In genomic region chr22:35540600-35541253, GRCh38 we compare ENCODE assay signal across 8 cellular contexts. TPM values are rescaled to one million over a fixed set of nuclear protein-coding genes. Genes with fewer than 3 reads are reported as not detected.
A peak's percentile ranks its signal among the peaks of the same experiment; 100 is the strongest.
DNase-seq lines count a peak whose midpoint lies in the region; ATAC-seq and TF ChIP-seq lines count a peak whose summit lies in the region.

TSS of gene RASD2 (plus strand) at chr22:35540831. CDS start at chr22:35546810, 5,979 bp downstream.

- H3K4me1 Mint-ChIP-seq in CD8-positive, alpha-beta memory T cell = peaks cover 10 to 20% (median 16%) of the 10 kb centered on the region in 3 donors

- peaks cover 21 to 40% of the 10 kb centered on the region in 2 donors for H3K27me3 Mint-ChIP-seq in CD8-positive, alpha-beta memory T cell

- peak; percentile 17 for ATAC-seq in HG02970 (IDR thresholded peaks at IDR 0.05; ENCODE audit: low FRiP score, unreplicated experiment)
- no peak for ATAC-seq in HG03439 (IDR thresholded peaks at IDR 0.05; ENCODE audit: unreplicated experiment)

- TF ChIP-seq CTCF in colonic mucosa (IDR thresholded peaks at IDR 0.05) = no peak

- no peaks in the 10 kb centered on the region for H3K36me3 Mint-ChIP-seq in CD8-positive, alpha-beta memory T cell

- POLR2A ChIA-PET in CD8-positive, alpha-beta memory T cell (lab: Charles Lee) = no interaction called here

- peak within 1 kb of the TSS in 2 of 8 donors; percentile 35 to 44 for H3K27ac Mint-ChIP-seq in CD8-positive, alpha-beta memory T cell

- peak in 2 of 5 donors; percentile 20 to 47 for DNase-seq in CD8-positive, alpha-beta memory T cell
- DNase-seq in T1000 (lab: John Stamatoyannopoulos, UW) = peak; percentile 56
- peak; percentile 25 for DNase-seq in colonic mucosa
- DNase-seq in stimulated activated CD8-positive, alpha-beta memory T cell treated with anti-CD3 and anti-CD28 coated beads, Interleukin-7, amount 100 ng/mL, for 48 hours (ENCODE audit: extremely low read depth in 1 of 2, low read depth in 1 of 2) = peak; percentile 5 to 31
- no peak for DNase-seq in ureter (ENCODE audit: low spot score)

- no peaks in the 10 kb centered on the region for H3K36me3 ChIP-seq in CD8-positive, alpha-beta memory T cell (ENCODE audit: insufficient read depth, low read length)
- H3K36me3 ChIP-seq in colonic mucosa = no peaks in the 10 kb centered on the region
- no peaks in the 10 kb centered on the region for H3K36me3 ChIP-seq in mesodermal cell (ENCODE audit: control insufficient read depth, insufficient read depth, low read length)

- peaks cover 11% of the 10 kb centered on the region for H3K4me1 ChIP-seq in CD8-positive, alpha-beta memory T cell (ENCODE audit: insufficient read depth, low read length)
- H3K4me1 ChIP-seq in colonic mucosa = no peaks in the 10 kb centered on the region
- no peaks in the 10 kb centered on the region for H3K4me1 ChIP-seq in mesodermal cell (ENCODE audit: control insufficient read depth, insufficient read depth, low read length, poor library complexity, severe bottlenecking)

- H3K9me3 ChIP-seq in CD8-positive, alpha-beta memory T cell (ENCODE audit: low read length) = no peaks in the 10 kb centered on the region
- H3K9me3 ChIP-seq in colonic mucosa (no peaks in the 10 kb centered on the region), mesodermal cell (ENCODE audit: control insufficient read depth, low read length) (no peaks in the 10 kb centered on the region)

- WGBS in mesodermal cell (ENCODE audit: insufficient coverage in 2 of 2), 2 experiments = 0 to 3% methylated on average over 20 to 29 of the region's 49 CpGs

- H3K4me3 ChIP-seq in CD8-positive, alpha-beta memory T cell (ENCODE audit: low read length) = peak within 1 kb of the TSS; percentile 49
- H3K4me3 ChIP-seq in colonic mucosa (peak within 1 kb of the TSS; percentile 51), mesodermal cell (ENCODE audit: extremely low read depth, insufficient read depth, low read length, poor library complexity, severe bottlenecking) (peak within 1 kb of the TSS; percentile 43)

- CTCF ChIA-PET in CD8-positive, alpha-beta memory T cell (lab: Charles Lee) = interaction anchor here (1.8 kb wide), 1 partner anchor 11 kb away, joined by 6 read pairs; no protein-coding TSS in a partner anchor

- peak within 1 kb of the TSS; percentile 51 to 80 for H3K9ac ChIP-seq in colonic mucosa (ENCODE audit: low read depth in 2 of 2, low read length in 2 of 2)

- peak within 1 kb of the TSS; percentile 76 to 91 (median 80) for H3K4me3 Mint-ChIP-seq in CD8-positive, alpha-beta memory T cell

- H3K27me3 ChIP-seq in CD8-positive, alpha-beta memory T cell (ENCODE audit: insufficient read depth, low read length, poor library complexity, severe bottlenecking) = peaks cover 15% of the 10 kb centered on the region
- peaks cover 10% of the 10 kb centered on the region for H3K27me3 ChIP-seq in colonic mucosa

- no peak within 1 kb of the TSS for H3K27ac ChIP-seq in CD8-positive, alpha-beta memory T cell (ENCODE audit: low read depth, low read length)
- H3K27ac ChIP-seq in colonic mucosa (no peak within 1 kb of the TSS), mesodermal cell (ENCODE audit: low read depth, low read length, severe bottlenecking) (no peak within 1 kb of the TSS)

- intact Hi-C loops in colonic mucosa (cut with DNase I) = no loop called here

- no peaks in the 10 kb centered on the region for H3K9me3 Mint-ChIP-seq in CD8-positive, alpha-beta memory T cell

RNA-seq across cellular contexts. Expression of gene RASD2, which starts in this region (rescaled TPM):
- total RNA-seq in CD8-positive, alpha-beta memory T cell = under 1 TPM; 0.09 to 0.24 TPM
- not detected for polyA plus RNA-seq in CD8-positive, alpha-beta memory T cell
- total RNA-seq in colonic mucosa (10 to 100 TPM in 1 of 2 donors, 1 to 10 TPM in 1; 4.2 to 10.2 TPM), ureter (8.7 TPM)
- polyA plus RNA-seq in mesodermal cell (2013, experiment 1 of 2) = 0.74 TPM
- polyA plus RNA-seq in mesodermal cell (2013, experiment 2 of 2) = 0.30 TPM
